ENCODE assay signal across 8 cellular contexts in the genomic region with DNA sequence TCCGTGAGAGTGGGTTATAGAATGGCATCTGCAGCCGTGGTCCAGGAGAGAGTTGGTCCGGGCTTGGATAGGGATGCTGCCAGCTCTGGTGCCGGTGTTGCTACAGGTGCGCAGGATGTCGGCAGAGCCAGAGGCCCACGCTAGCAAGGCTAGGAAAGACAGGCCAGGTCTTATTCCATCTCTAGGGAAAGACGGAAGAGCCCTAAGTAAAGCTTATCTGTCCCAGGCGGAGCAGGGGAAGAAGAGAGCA. TPM values are rescaled to one million over a fixed set of nuclear protein-coding genes. Genes with fewer than 3 reads are reported as not detected.
DNase-seq lines count a peak whose midpoint lies in the region; ATAC-seq and TF ChIP-seq lines count a peak whose summit lies in the region.

No MANE protein-coding gene starts in this region.

- H3K4me3 Mint-ChIP-seq in brain: peak overlapping the region; percentile 87 to 95 (median 90)

- peak; percentile 6 for ATAC-seq in GM18867 (IDR thresholded peaks at IDR 0.05; ENCODE audit: unreplicated experiment)
- peak; percentile 8 for ATAC-seq in HG03342 (IDR thresholded peaks at IDR 0.05; ENCODE audit: unreplicated experiment)
- ATAC-seq in HG03571 (IDR thresholded peaks at IDR 0.05; ENCODE audit: unreplicated experiment): no peak

- peak overlapping the region; percentile 63 to 85 for H3K4me3 ChIP-seq in muscle layer of colon (ENCODE audit: low read depth in 1 of 2, low read length in 2 of 2)

- H3K27ac ChIP-seq in muscle layer of colon (ENCODE audit: low read depth, low read length): peak overlapping the region; percentile 76

- no peaks in the 10 kb centered on the region for H3K9me3 ChIP-seq in muscle layer of colon (ENCODE audit: low read length)

- H3K27me3 Mint-ChIP-seq in brain: peaks cover under 1% of the 10 kb centered on the region

- peak overlapping the region; percentile 60 to 96 (median 90) for H3K27ac Mint-ChIP-seq in brain

- H3K27me3 ChIP-seq in muscle layer of colon (ENCODE audit: control insufficient read depth in 1 of 2, insufficient read depth in 2 of 2, low read length in 2 of 2): no peaks in the 10 kb centered on the region

- H3K4me1 ChIP-seq in muscle layer of colon (ENCODE audit: insufficient read depth, low read length): peaks cover 17% of the 10 kb centered on the region

- DNase-seq in epidermal melanocyte (ENCODE audit: insufficient read length, low spot score) (no peak), SHP77 (lab: John Stamatoyannopoulos, UW) (no peak), DMS114 treated with DMSO at 0.1 percent for 48 hours (lab: John Stamatoyannopoulos, UW; ENCODE audit: unreplicated experiment) (no peak)

- H3K9ac ChIP-seq in muscle layer of colon (ENCODE audit: low read length): no peak overlapping the region

- TF ChIP-seq CTCF in brain (conservative IDR thresholded peaks at IDR 0.05): no peak

- peaks cover 20% of the 10 kb centered on the region for H3K36me3 Mint-ChIP-seq in brain

- H3K4me1 Mint-ChIP-seq in brain: peaks cover 50% of the 10 kb centered on the region

- peaks cover 27% of the 10 kb centered on the region for H3K36me3 ChIP-seq in muscle layer of colon (ENCODE audit: insufficient read depth, low read length)

- no peaks in the 10 kb centered on the region for H3K9me3 Mint-ChIP-seq in brain

RNA-seq across cellular contexts. Expression of gene PSME1, which starts 0.5 kb away (rescaled TPM):
- 179 TPM for polyA plus RNA-seq in brain (ENCODE audit: insufficient read depth, low read depth, low replicate concordance)

RNA-seq across cellular contexts. Expression of gene FITM1, which starts 5.0 kb away (rescaled TPM):
- 2.5 TPM for polyA plus RNA-seq in brain (ENCODE audit: insufficient read depth, low read depth, low replicate concordance)

RNA-seq across cellular contexts. Expression of gene EMC9, which starts 5.9 kb away (rescaled TPM):
- 57.5 TPM for polyA plus RNA-seq in brain (ENCODE audit: insufficient read depth, low read depth, low replicate concordance)

RNA-seq across cellular contexts. Expression of gene PSME2, which starts 10.9 kb away (rescaled TPM):
- 124 TPM for polyA plus RNA-seq in brain (ENCODE audit: insufficient read depth, low read depth, low replicate concordance)

RNA-seq across cellular contexts. Expression of gene RNF31, which starts 11.8 kb away (rescaled TPM):
- 43.0 TPM for polyA plus RNA-seq in brain (ENCODE audit: insufficient read depth, low read depth, low replicate concordance)
